ENCODE assay signal across 2 cellular contexts in genomic region chr1:16922885-16923431, GRCh38.
TF ChIP-seq lines count a peak whose summit lies in the region.

No MANE protein-coding gene starts in this region.

TF ChIP-seq in IMR-90, 13 proteins besides CTCF, POLR2A, EP300 and RAD21:
- TF ChIP-seq CEBPB (IDR thresholded peaks at IDR 0.05; ENCODE audit: low read depth, low read length) (no peak), CHD1 (IDR thresholded peaks at IDR 0.05; ENCODE audit: low read depth, low read length) (no peak), RCOR1 (IDR thresholded peaks at IDR 0.05; ENCODE audit: insufficient replicate concordance, low read length) (no peak), MAFK (IDR thresholded peaks at IDR 0.05; ENCODE audit: low read depth, low read length) (no peak)

TF ChIP-seq in GM12891, 5 proteins besides CTCF, POLR2A, EP300 and RAD21:
- TF ChIP-seq SPI1 (IDR thresholded peaks at IDR 0.05; ENCODE audit: low read depth, low read length), result no peak
- no peak for TF ChIP-seq POLR2AphosphoS5 (IDR thresholded peaks at IDR 0.05; ENCODE audit: low read depth, low read length)
- TF ChIP-seq POU2F2 (IDR thresholded peaks at IDR 0.05; ENCODE audit: low read depth, low read length), result no peak
- no peak for TF ChIP-seq PAX5 (IDR thresholded peaks at IDR 0.05; ENCODE audit: insufficient read depth, low read length, severe bottlenecking)
- TF ChIP-seq TAF1 (IDR thresholded peaks at IDR 0.05; ENCODE audit: low read depth, low read length), result no peak
TF ChIP-seq in GM12891: peak in this region for 0.
